In genomic region chr1:113942527-113942926, GRCh38 we compare ENCODE assay signal across 16 cellular contexts. TPM values are rescaled to one million over a fixed set of nuclear protein-coding genes. Genes with fewer than 3 reads are reported as not detected.
A peak's percentile ranks its signal among the peaks of the same experiment; 100 is the strongest.
DNase-seq lines count a peak whose midpoint lies in the region; ATAC-seq and TF ChIP-seq lines count a peak whose summit lies in the region.
"Had no signal": no experiment of that assay in that cellular context is flagged by ENCODE, and none has a peak within 500 bp of the region (broad histone marks: within the 10 kb centered on the region; RNA-seq: fewer than 3 reads in every experiment).

No MANE protein-coding gene starts in this region.

- TF ChIP-seq CTCF in CD4-positive, alpha-beta T cell (IDR thresholded peaks at IDR 0.05): no peak
- TF ChIP-seq CTCF in CD8-positive, alpha-beta T cell (IDR thresholded peaks at IDR 0.05): no peak
- no peak for TF ChIP-seq CTCF in OCI-LY7 (conservative IDR thresholded peaks at IDR 0.05; ENCODE audit: low read length)
- TF ChIP-seq CTCF in GM10266 (IDR thresholded peaks at IDR 0.05; ENCODE audit: control insufficient read depth, insufficient read depth, low read depth, missing control alignments): no peak

- no peaks in the 10 kb centered on the region for H3K27me3 Mint-ChIP-seq in CD4-positive, alpha-beta T cell
- H3K27me3 Mint-ChIP-seq in CD8-positive, alpha-beta T cell (ENCODE audit: low read depth): no peaks in the 10 kb centered on the region
- H3K27me3 Mint-ChIP-seq in naive thymus-derived CD4-positive, alpha-beta T cell: no peaks in the 10 kb centered on the region

- POLR2A ChIA-PET in CD4-positive, alpha-beta T cell (lab: Charles Lee): interaction anchor here (1.7 kb wide), 1 partner anchor 13 kb away, joined by 7 read pairs; the partner anchor contains the start of gene HIPK1
- POLR2A ChIA-PET in CD8-positive, alpha-beta T cell (lab: Charles Lee): interaction anchor here (6.1 kb wide), 1 partner anchor 12 kb away, joined by 35 read pairs; the partner anchor contains the start of gene HIPK1
- POLR2A ChIA-PET in OCI-LY7 (lab: Charles Lee): interaction anchor here (0.6 to 1.2 kb wide), 4 partner anchors 16 to 756 kb away, joined by 3 to 4 read pairs (median 3); no protein-coding TSS in a partner anchor
- POLR2A ChIA-PET in naive thymus-derived CD4-positive, alpha-beta T cell (lab: Charles Lee): interaction anchor here (2.0 to 19.6 kb wide), 2 partner anchors 8 to 38 kb away, joined by 5 to 360 read pairs; partner anchors contain the start of genes AP4B1 and HIPK1

- no peaks in the 10 kb centered on the region; the same call in 1 of the 2 replicates for H4K20me1 ChIP-seq in OCI-LY7 (ENCODE audit: insufficient read depth, low read length)

- no peak for ATAC-seq in CD4-positive, alpha-beta T cell (ENCODE audit: poor library complexity)
- no peak for ATAC-seq in CD8-positive, alpha-beta T cell
- no peak for ATAC-seq in naive thymus-derived CD4-positive, alpha-beta T cell
- ATAC-seq in GM21529 (IDR thresholded peaks at IDR 0.05; ENCODE audit: unreplicated experiment): no peak
- ATAC-seq: HCT116, Right ventricle myocardium inferior had no signal

- peak overlapping the region; percentile 38 for H3K27ac Mint-ChIP-seq in CD4-positive, alpha-beta T cell
- H3K27ac Mint-ChIP-seq in CD8-positive, alpha-beta T cell: peak overlapping the region; percentile 68
- peak overlapping the region in 7 of 9 donors; percentile 50 to 82 (median 64) for H3K27ac Mint-ChIP-seq in naive thymus-derived CD4-positive, alpha-beta T cell

- peaks cover 61% of the 10 kb centered on the region for H3K36me3 Mint-ChIP-seq in CD4-positive, alpha-beta T cell (ENCODE audit: low read depth)
- H3K36me3 Mint-ChIP-seq in CD8-positive, alpha-beta T cell: peaks cover 50% of the 10 kb centered on the region
- H3K36me3 Mint-ChIP-seq in naive thymus-derived CD4-positive, alpha-beta T cell: peaks cover 4 to 44% (median 20%) of the 10 kb centered on the region in 5 donors

- H2AFZ ChIP-seq in OCI-LY7 (ENCODE audit: low read length): no peak overlapping the region

- CTCF ChIA-PET in CD4-positive, alpha-beta T cell (lab: Charles Lee): interaction anchor here (4.2 kb wide), 1 partner anchor 13 kb away, joined by 18 read pairs; the partner anchor contains the start of gene HIPK1
- CTCF ChIA-PET in CD8-positive, alpha-beta T cell (lab: Charles Lee): no interaction called here
- CTCF ChIA-PET in OCI-LY7 (lab: Charles Lee; ENCODE audit: unreplicated experiment): no interaction called here
- CTCF ChIA-PET in naive thymus-derived CD4-positive, alpha-beta T cell (lab: Charles Lee): interaction anchor here (1.7 kb wide), 1 partner anchor 21 kb away, joined by 5 read pairs; no protein-coding TSS in a partner anchor

- no peaks in the 10 kb centered on the region for H3K9me3 ChIP-seq in CD4-positive, alpha-beta T cell (ENCODE audit: control insufficient read depth, low read length)
- H3K9me3 ChIP-seq in CD8-positive, alpha-beta T cell (ENCODE audit: low read length): no peaks in the 10 kb centered on the region
- H3K9me3 ChIP-seq in OCI-LY7 (ENCODE audit: low read length): peaks cover 21% of the 10 kb centered on the region; the same call in 1 of the 2 replicates
- no peaks in the 10 kb centered on the region for H3K9me3 ChIP-seq in naive thymus-derived CD4-positive, alpha-beta T cell (ENCODE audit: control insufficient read depth in 2 of 3, low read length in 3 of 3)
- H3K9me3 ChIP-seq: SJSA1 had no signal

- intact Hi-C loops in CD4-positive, alpha-beta T cell (cut with DNase I, micrococcal nuclease): no loop called here
- intact Hi-C loops in CD8-positive, alpha-beta T cell (cut with DNase I, micrococcal nuclease): loop anchor here in 1 of 2 experiments (5.0 kb wide), 1 partner anchor 35 kb away; the partner anchor contains the start of gene OLFML3
- intact Hi-C loops in OCI-LY7 (cut with micrococcal nuclease; ENCODE audit: unreplicated experiment): loop anchor here (10.0 kb wide), 2 partner anchors 812 to 988 kb away; partner anchors contain the start of genes CSDE1 and SLC16A1
- intact Hi-C loops in naive thymus-derived CD4-positive, alpha-beta T cell (cut with micrococcal nuclease): loop anchor here in 1 of 2 donors (10.0 kb wide), 1 partner anchor 1152 kb away; no protein-coding TSS in a partner anchor

- peaks cover 3% of the 10 kb centered on the region for H3K36me3 ChIP-seq in CD8-positive, alpha-beta T cell (ENCODE audit: insufficient read depth, low read length)
- H3K36me3 ChIP-seq in OCI-LY7 (ENCODE audit: insufficient read depth, low read length): peaks cover 44% of the 10 kb centered on the region
- H3K36me3 ChIP-seq in naive thymus-derived CD4-positive, alpha-beta T cell (ENCODE audit: control insufficient read depth in 2 of 3, insufficient read depth in 3 of 3, low read length in 3 of 3): peaks cover 0 to 8% (median 0%) of the 10 kb centered on the region in 3 experiments

- peaks cover 73% of the 10 kb centered on the region for H3K4me1 Mint-ChIP-seq in CD4-positive, alpha-beta T cell (ENCODE audit: low read depth)
- H3K4me1 Mint-ChIP-seq in CD8-positive, alpha-beta T cell (ENCODE audit: low read depth): peaks cover 81% of the 10 kb centered on the region
- peaks cover 50 to 88% (median 82%) of the 10 kb centered on the region in 7 donors for H3K4me1 Mint-ChIP-seq in naive thymus-derived CD4-positive, alpha-beta T cell

- no peak overlapping the region for H3K4me3 Mint-ChIP-seq in CD4-positive, alpha-beta T cell
- peak overlapping the region; percentile 9 for H3K4me3 Mint-ChIP-seq in CD8-positive, alpha-beta T cell
- peak overlapping the region in 5 of 10 donors; percentile 22 to 47 (median 46) for H3K4me3 Mint-ChIP-seq in naive thymus-derived CD4-positive, alpha-beta T cell

- TSS peak; percentile 21 for BruUV-seq in OCI-LY7 (replicated peaks; lab: Mats Ljungman, UMichigan)

- no peaks in the 10 kb centered on the region for H3K27me3 ChIP-seq in CD4-positive, alpha-beta T cell (ENCODE audit: control insufficient read depth, insufficient read depth, low read length)
- no peaks in the 10 kb centered on the region for H3K27me3 ChIP-seq in CD8-positive, alpha-beta T cell (ENCODE audit: insufficient read depth, low read length)
- no peaks in the 10 kb centered on the region for H3K27me3 ChIP-seq in naive thymus-derived CD4-positive, alpha-beta T cell (ENCODE audit: control insufficient read depth in 2 of 2, insufficient read depth in 2 of 2, low read length in 2 of 2)
- H3K27me3 ChIP-seq: SJSA1 had no signal

- H3K27ac ChIP-seq in CD4-positive, alpha-beta T cell (ENCODE audit: low read depth, low read length): no peak overlapping the region
- H3K27ac ChIP-seq in CD8-positive, alpha-beta T cell (ENCODE audit: low read depth, low read length): no peak overlapping the region
- H3K27ac ChIP-seq in OCI-LY7 (ENCODE audit: low read depth, low read length, poor library complexity, severe bottlenecking): no peak overlapping the region
- peak overlapping the region; percentile 3 for H3K27ac ChIP-seq in naive thymus-derived CD4-positive, alpha-beta T cell (ENCODE audit: low read depth, low read length)
- H3K27ac ChIP-seq: SJSA1 had no signal

- H3K4me1 ChIP-seq in CD8-positive, alpha-beta T cell (ENCODE audit: insufficient read depth, low read length): peaks cover 75% of the 10 kb centered on the region
- H3K4me1 ChIP-seq in OCI-LY7 (ENCODE audit: insufficient read depth, low read length, poor library complexity, severe bottlenecking): peaks cover 82% of the 10 kb centered on the region
- H3K4me1 ChIP-seq in naive thymus-derived CD4-positive, alpha-beta T cell (ENCODE audit: control insufficient read depth in 2 of 2, insufficient read depth in 2 of 2, low read length in 2 of 2): peaks cover 47 to 74% of the 10 kb centered on the region in 2 donors

- DNase-seq in CD4-positive, alpha-beta T cell: no peak
- DNase-seq in CD8-positive, alpha-beta T cell: no peak
- DNase-seq in OCI-LY7 (ENCODE audit: low spot score): no peak
- DNase-seq in naive thymus-derived CD4-positive, alpha-beta T cell: no peak
- no peak for DNase-seq in GM10266 (ENCODE audit: extremely low spot score)
- DNase-seq in HPDE6-E6E7 (ENCODE audit: extremely low spot score): no peak
- DNase-seq: DMS53, GDM1, KBM-7, NCI-H1694 treated with DMSO at 0.1 percent for 48 hours, NCI-H446 treated with DMSO at 0.1 percent for 48 hours, NCI-H526 treated with DMSO at 0.1 percent for 48 hours had no signal

- no peaks in the 10 kb centered on the region for H3K9me3 Mint-ChIP-seq in CD4-positive, alpha-beta T cell
- no peaks in the 10 kb centered on the region for H3K9me3 Mint-ChIP-seq in CD8-positive, alpha-beta T cell
- H3K9me3 Mint-ChIP-seq in naive thymus-derived CD4-positive, alpha-beta T cell: peaks cover 0 to 2% (median 0%) of the 10 kb centered on the region in 11 donors

- no peak overlapping the region for H3K4me3 ChIP-seq in CD8-positive, alpha-beta T cell (ENCODE audit: low read depth, low read length)
- no peak overlapping the region for H3K4me3 ChIP-seq in OCI-LY7 (ENCODE audit: low read depth, low read length, poor library complexity, severe bottlenecking)
- H3K4me3 ChIP-seq in naive thymus-derived CD4-positive, alpha-beta T cell (ENCODE audit: low read length): no peak overlapping the region
- H3K4me3 ChIP-seq: SJSA1 had no signal

- H3K79me2 ChIP-seq in OCI-LY7 (ENCODE audit: insufficient read depth, low read depth, low read length): peaks cover 96% of the 10 kb centered on the region

- H3K9me2 ChIP-seq in OCI-LY7 (ENCODE audit: insufficient read depth, low read length): no peaks in the 10 kb centered on the region

- no peak overlapping the region for H3K4me2 ChIP-seq in OCI-LY7 (ENCODE audit: low read length)

RNA-seq across cellular contexts. Expression of gene HIPK1, which starts 13.4 kb away (rescaled TPM):
- total RNA-seq in CD4-positive, alpha-beta T cell: 100 to 1,000 TPM; 245 to 251 TPM
- 100 to 1,000 TPM; 301 to 312 TPM for total RNA-seq in CD8-positive, alpha-beta T cell
- 17.3 and 20.4 TPM in 2 replicates for total RNA-seq in OCI-LY7 (2014; rRNA removed; shearing (Covaris generic))
- total RNA-seq in OCI-LY7 (2022): 50.2 and 52.6 TPM in 2 replicates
- 100 to 1,000 TPM in 4 of 5 experiments, 10 to 100 TPM in 1; 95.8 to 211 (median 124) TPM for total RNA-seq in naive thymus-derived CD4-positive, alpha-beta T cell
- 10 to 100 TPM; 11.8 to 21.3 TPM for polyA plus RNA-seq in naive thymus-derived CD4-positive, alpha-beta T cell

RNA-seq across cellular contexts. Expression of gene OLFML3, which starts 36.7 kb away (rescaled TPM):
- total RNA-seq in CD4-positive, alpha-beta T cell: under 1 TPM; 0.30 to 0.31 TPM
- under 1 TPM; 0.49 to 0.67 TPM for total RNA-seq in CD8-positive, alpha-beta T cell
- 0.21 and 0.44 TPM in 2 replicates for total RNA-seq in OCI-LY7 (2014; rRNA removed; shearing (Covaris generic))
- total RNA-seq in OCI-LY7 (2022): 0.34 and 0.35 TPM in 2 replicates
- total RNA-seq in naive thymus-derived CD4-positive, alpha-beta T cell: 1 to 10 TPM in 3 of 5 experiments, under 1 TPM in 2; 0.24 to 1.8 (median 1.1) TPM
- polyA plus RNA-seq in naive thymus-derived CD4-positive, alpha-beta T cell: not detected

RNA-seq across cellular contexts. Expression of gene DCLRE1B, which starts 37.4 kb away (rescaled TPM):
- total RNA-seq in CD4-positive, alpha-beta T cell: 1 to 10 TPM; 6.4 to 6.8 TPM
- total RNA-seq in CD8-positive, alpha-beta T cell: 1 to 10 TPM; 8.1 to 9.1 TPM
- total RNA-seq in OCI-LY7 (2014; rRNA removed; shearing (Covaris generic)): 17.3 and 20.1 TPM in 2 replicates
- 20.8 and 20.9 TPM in 2 replicates for total RNA-seq in OCI-LY7 (2022)
- total RNA-seq in naive thymus-derived CD4-positive, alpha-beta T cell: 10 to 100 TPM in 1 of 5 experiments, 1 to 10 TPM in 4; 4.1 to 13.6 (median 6.9) TPM
- 1 to 10 TPM; 3.7 to 6.8 TPM for polyA plus RNA-seq in naive thymus-derived CD4-positive, alpha-beta T cell

RNA-seq across cellular contexts. Expression of gene AP4B1, which starts 37.9 kb away (rescaled TPM):
- 10 to 100 TPM; 44.1 to 48.0 TPM for total RNA-seq in CD4-positive, alpha-beta T cell
- total RNA-seq in CD8-positive, alpha-beta T cell: 10 to 100 TPM; 63.7 to 67.3 TPM
- total RNA-seq in OCI-LY7 (2014; rRNA removed; shearing (Covaris generic)): 37.7 and 45.3 TPM in 2 replicates
- 40.5 and 42.5 TPM in 2 replicates for total RNA-seq in OCI-LY7 (2022)
- 10 to 100 TPM; 50.8 to 75.4 (median 65.0) TPM for total RNA-seq in naive thymus-derived CD4-positive, alpha-beta T cell
- 10 to 100 TPM; 13.7 to 15.6 TPM for polyA plus RNA-seq in naive thymus-derived CD4-positive, alpha-beta T cell

RNA-seq across cellular contexts. Expression of gene BCL2L15, which starts 55.1 kb away (rescaled TPM):
- total RNA-seq in CD4-positive, alpha-beta T cell: 1 to 10 TPM; 1.2 to 1.5 TPM
- 1 to 10 TPM in 1 of 2 experiments, under 1 TPM in 1; 0.89 to 2.0 TPM for total RNA-seq in CD8-positive, alpha-beta T cell
- 0.46 and 0.82 TPM in 2 replicates for total RNA-seq in OCI-LY7 (2014; rRNA removed; shearing (Covaris generic))
- 1.1 and 1.5 TPM in 2 replicates for total RNA-seq in OCI-LY7 (2022)
- total RNA-seq in naive thymus-derived CD4-positive, alpha-beta T cell: 1 to 10 TPM; 1.1 to 7.5 (median 1.6) TPM
- polyA plus RNA-seq in naive thymus-derived CD4-positive, alpha-beta T cell: under 1 TPM in 1 of 2 donors, not detected in 1; 0.60 TPM
- total RNA-seq: Right ventricle myocardium inferior had no signal

Comparison
In these comparisons a context has a peak if more than half of its experiments do, and no peak if none do; other contexts are left out.
1. CTCF ChIA-PET loops: an anchor here in CD4-positive, alpha-beta T cell (4.2 kb wide) and naive thymus-derived CD4-positive, alpha-beta T cell (1.7 kb wide); none called in CD8-positive, alpha-beta T cell and OCI-LY7.